ENCODE assay signal across 1 cellular context in genomic region chr18:63446266-63446665, GRCh38.
TF ChIP-seq lines count a peak whose summit lies in the region.

No MANE protein-coding gene starts in this region.

TF ChIP-seq in H1, 55 proteins besides CTCF, POLR2A, EP300 and RAD21:
- TF ChIP-seq USF2 (IDR thresholded peaks at IDR 0.05; ENCODE audit: low read length) (0 out of 2 replicates have a peak, but pooled peaks have one; percentile 25), RFX5 (IDR thresholded peaks at IDR 0.05; ENCODE audit: borderline replicate concordance, low read depth, low read length) (no peak)
